Comparison of ENCODE assay signal across 1 cellular context in genomic region chr22:48315415-48316244, GRCh38.
TF ChIP-seq lines count a peak whose summit lies in the region.

No MANE protein-coding gene starts in this region.

TF ChIP-seq in H1, 55 proteins besides CTCF, POLR2A, EP300 and RAD21 (continued from another document):
- no peak for TF ChIP-seq GTF2F1 (IDR thresholded peaks at IDR 0.05; ENCODE audit: borderline replicate concordance, low read depth, low read length)
